8 cellular contexts compared by ENCODE assay signal in genomic region chr18:10524507-10525425, GRCh38. TPM values are rescaled to one million over a fixed set of nuclear protein-coding genes. Genes with fewer than 3 reads are reported as not detected.
DNase-seq lines count a peak whose midpoint lies in the region; ATAC-seq and TF ChIP-seq lines count a peak whose summit lies in the region.

No MANE protein-coding gene starts in this region.

- ATAC-seq in GM21423 (IDR thresholded peaks at IDR 0.05; ENCODE audit: unreplicated experiment) (no peak), HG03565 (IDR thresholded peaks at IDR 0.05; ENCODE audit: unreplicated experiment) (no peak)

- H3K4me1 ChIP-seq in colonic mucosa (peaks cover 8% of the 10 kb centered on the region), neuron (ENCODE audit: insufficient read depth, low read length) (peaks cover 11% of the 10 kb centered on the region)

- H3K4me3 ChIP-seq in colonic mucosa (peak overlapping the region; percentile 95), neuron (ENCODE audit: low read length) (no peak overlapping the region)

- no peak overlapping the region for H3K9ac ChIP-seq in colonic mucosa (ENCODE audit: low read depth in 2 of 2, low read length in 2 of 2)

- H3K27me3 ChIP-seq in colonic mucosa (no peaks in the 10 kb centered on the region), neuron (ENCODE audit: insufficient read depth, low read length) (no peaks in the 10 kb centered on the region)

- peak overlapping the region; percentile 3 for H2AFZ ChIP-seq in neuron (ENCODE audit: low read depth, low read length)

- DNase-seq in EH (ENCODE audit: low read depth) (peak; percentile 59), NCI-H69 (lab: John Stamatoyannopoulos, UW) (peak; percentile 47), colonic mucosa (no peak), mesenteric fat pad (ENCODE audit: low spot score) (no peak), OCI-M2 (lab: John Stamatoyannopoulos, UW; ENCODE audit: unreplicated experiment) (no peak)

- H3K36me3 ChIP-seq in colonic mucosa (no peaks in the 10 kb centered on the region), neuron (ENCODE audit: insufficient read depth, low read length) (no peaks in the 10 kb centered on the region)

- H3K27ac ChIP-seq in colonic mucosa: peak overlapping the region; percentile 95

- intact Hi-C loops in colonic mucosa (cut with DNase I): no loop called here

- no peaks in the 10 kb centered on the region for H3K9me3 ChIP-seq in colonic mucosa
- no peaks in the 10 kb centered on the region for H3K9me3 ChIP-seq in neuron (ENCODE audit: low read length)

- TF ChIP-seq CTCF in colonic mucosa (IDR thresholded peaks at IDR 0.05): no peak

RNA-seq across cellular contexts. Expression of gene NAPG, which starts 1.1 kb away (rescaled TPM):
- total RNA-seq in colonic mucosa (10 to 100 TPM; 29.0 to 36.0 TPM), mesenteric fat pad (39.8 TPM)

Comparison
In these comparisons a context has a peak if more than half of its experiments do, and no peak if none do; other contexts are left out.
1. DNase-seq: peak in EH (single experiment) and NCI-H69 (single experiment); none in colonic mucosa (single experiment), mesenteric fat pad (single experiment) and OCI-M2 (single experiment).